Comparison of ENCODE assay signal across 10 cellular contexts in genomic region chr4:40183615-40184411, GRCh38. TPM values are rescaled to one million over a fixed set of nuclear protein-coding genes. Genes with fewer than 3 reads are reported as not detected.
DNase-seq lines count a peak whose midpoint lies in the region; ATAC-seq, FAIRE-seq and TF ChIP-seq lines count a peak whose summit lies in the region.
"Had no signal": no experiment of that assay in that cellular context is flagged by ENCODE, and none has a peak within 500 bp of the region (broad histone marks: within the 10 kb centered on the region; RNA-seq: fewer than 3 reads in every experiment).

No MANE protein-coding gene starts in this region.

- no peaks in the 10 kb centered on the region for H4K20me1 ChIP-seq in GM12878 (ENCODE audit: control insufficient read depth, insufficient read depth)

- H3K27me3 ChIP-seq in GM12878 (replicated peaks in 1 of 2; ENCODE audit: control insufficient read depth in 2 of 2, insufficient read depth in 2 of 2, low read length in 1 of 2), result no peaks in the 10 kb centered on the region

- POLR2A ChIA-PET in GM12878 (lab: Charles Lee), result interaction anchor here (0.6 to 7.3 kb wide), 11 partner anchors 9 to 436 kb away, joined by 3 to 102 read pairs (median 4); partner anchors contain the start of gene RHOH

- H3K27me3 Mint-ChIP-seq in activated T-cell treated with anti-CD3 and anti-CD28 coated beads, Interleukin-2, amount 50 U/mL, for 24 hours, result no peaks in the 10 kb centered on the region

- no peaks in the 10 kb centered on the region for H3K36me3 Mint-ChIP-seq in activated T-cell treated with anti-CD3 and anti-CD28 coated beads, Interleukin-2, amount 50 U/mL, for 24 hours (ENCODE audit: low read depth)
- no peaks in the 10 kb centered on the region for H3K36me3 Mint-ChIP-seq in stimulated activated effector memory CD8-positive, alpha-beta T cell treated with anti-CD3 and anti-CD28 coated beads, Interleukin-12 subunit alpha, Interleukin-12 subunit beta, amount 100 ng/mL, for 72 hours

- FAIRE-seq in GM12878 (lab: Jason Lieb, UNC), result no peak

- peak overlapping the region; percentile 45 for H2AFZ ChIP-seq in GM12878 (ENCODE audit: control insufficient read depth, low read depth, low read length)
- H2AFZ ChIP-seq: parathyroid adenoma had no signal

- WGBS in GM12878 (ENCODE audit: insufficient coverage, insufficient replicate concordance, low lambda C conversion rate, missing lambda C conversion rate), result 30% methylated on average over 12 of the region's 12 CpGs

- peak; percentile 48 for ATAC-seq in GM12878
- ATAC-seq in stimulated activated effector memory CD8-positive, alpha-beta T cell treated with anti-CD3 and anti-CD28 coated beads, Interleukin-12 subunit alpha, Interleukin-12 subunit beta, amount 100 ng/mL, for 72 hours, result peak; percentile 93

- TF ChIP-seq RAD21 in GM12878 (IDR thresholded peaks at IDR 0.05; ENCODE audit: insufficient read depth, low read depth, low read length), result 0 out of 2 replicates have a peak, but pooled peaks have one; percentile 1

- peak overlapping the region; percentile 89 for H3K27ac ChIP-seq in GM12878 (ENCODE audit: control insufficient read depth, insufficient read depth)
- H3K27ac ChIP-seq: parathyroid adenoma had no signal

- peak overlapping the region; percentile 54 for H3K9ac ChIP-seq in GM12878 (ENCODE audit: control insufficient read depth, insufficient read depth, low read length)
- H3K9ac ChIP-seq: parathyroid adenoma had no signal

- TSS peak; percentile 83 for BruUV-seq in GM12878 (replicated peaks; lab: Mats Ljungman, UMichigan)

- H3K36me3 ChIP-seq in GM12878 (ENCODE audit: control insufficient read depth in 2 of 2, insufficient read depth in 2 of 2, low read length in 1 of 2), result no peaks in the 10 kb centered on the region

- in situ Hi-C loops in GM12878 (cut with MboI), result loop anchor here (25.0 kb wide), 1 partner anchor 1372 kb away; the partner anchor contains the start of gene TLR1

- peaks cover 70% of the 10 kb centered on the region for H3K4me1 Mint-ChIP-seq in activated T-cell treated with anti-CD3 and anti-CD28 coated beads, Interleukin-2, amount 50 U/mL, for 24 hours (ENCODE audit: low read depth)
- peaks cover 20% of the 10 kb centered on the region for H3K4me1 Mint-ChIP-seq in stimulated activated effector memory CD8-positive, alpha-beta T cell treated with anti-CD3 and anti-CD28 coated beads, Interleukin-12 subunit alpha, Interleukin-12 subunit beta, amount 100 ng/mL, for 72 hours

- intact Hi-C loops in GM12878 (cut with micrococcal nuclease; ENCODE audit: unreplicated experiment), result loop anchor here (2.0 kb wide), 3 partner anchors 13 to 45 kb away; no protein-coding TSS in a partner anchor

- H3K27ac Mint-ChIP-seq in activated T-cell treated with anti-CD3 and anti-CD28 coated beads, Interleukin-2, amount 50 U/mL, for 24 hours, result peak overlapping the region; percentile 95
- H3K27ac Mint-ChIP-seq in stimulated activated effector memory CD8-positive, alpha-beta T cell treated with anti-CD3 and anti-CD28 coated beads, Interleukin-12 subunit alpha, Interleukin-12 subunit beta, amount 100 ng/mL, for 72 hours, result peak overlapping the region; percentile 45

- H3K4me2 ChIP-seq in GM12878 (ENCODE audit: control insufficient read depth, insufficient read depth), result peak overlapping the region; percentile 60

- no peak for TF ChIP-seq POLR2A in GM12878 (IDR thresholded peaks at IDR 0.05; ENCODE audit: low read depth, low read length)

- no peaks in the 10 kb centered on the region for H3K9me3 Mint-ChIP-seq in activated T-cell treated with anti-CD3 and anti-CD28 coated beads, Interleukin-2, amount 50 U/mL, for 24 hours
- no peaks in the 10 kb centered on the region for H3K9me3 Mint-ChIP-seq in stimulated activated effector memory CD8-positive, alpha-beta T cell treated with anti-CD3 and anti-CD28 coated beads, Interleukin-12 subunit alpha, Interleukin-12 subunit beta, amount 100 ng/mL, for 72 hours

- CTCF ChIA-PET in GM12878 (lab: Yijun Ruan, JAX), result interaction anchor here (1.0 to 11.5 kb wide), 13 partner anchors 11 to 143 kb away, joined by 3 to 121 read pairs (median 4); no protein-coding TSS in a partner anchor

- DNase-seq in activated T-cell treated with anti-CD3 and anti-CD28 coated beads, Interleukin-2, amount 50 U/mL, for 24 hours, result peak; percentile 57
- DNase-seq in activated T-cell treated with anti-CD3 and anti-CD28 coated beads for 4 hours, result no peak
- peak; percentile 25 for DNase-seq in MV-4-11 (lab: John Stamatoyannopoulos, UW)
- no peak for DNase-seq in GM12878 (ENCODE audit: low read depth, low spot score)
- DNase-seq in stimulated activated effector memory CD8-positive, alpha-beta T cell treated with anti-CD3 and anti-CD28 coated beads, Interleukin-12 subunit alpha, Interleukin-12 subunit beta, amount 100 ng/mL, for 72 hours (ENCODE audit: low spot score in 2 of 2), result peak in 1 of 2 donors; percentile 55
- no peak for DNase-seq in globus pallidus (ENCODE audit: low spot score)
- no peak for DNase-seq in GOT3 (lab: John Stamatoyannopoulos, UW)
- DNase-seq in stimulated activated naive CD4-positive, alpha-beta T cell (lab: John Stamatoyannopoulos, UW), result no peak
- DNase-seq: NCI-H1105 treated with DMSO at 0.1 percent for 48 hours had no signal

- no peaks in the 10 kb centered on the region for H3K9me3 ChIP-seq in GM12878 (replicated peaks; ENCODE audit: control insufficient read depth, insufficient read depth, low read length)

- RAD21 ChIA-PET in GM12878 (lab: Charles Lee; ENCODE audit: unreplicated experiment), result interaction anchor here (1.1 to 18.0 kb wide), 12 partner anchors 13 to 133 kb away, joined by 4 to 356 read pairs (median 34); partner anchors contain the start of genes N4BP2 and RHOH

- TF ChIP-seq CTCF in GM12878 (IDR thresholded peaks at IDR 0.05 in 2 of 3, conservative IDR thresholded peaks at IDR 0.05 in 1 of 3; ENCODE audit: control insufficient read depth in 2 of 3, extremely low read depth in 1 of 3, insufficient read depth in 1 of 3, low read depth in 3 of 3, low read length in 3 of 3), result no peak

- peaks cover 22% of the 10 kb centered on the region for H3K79me2 ChIP-seq in GM12878 (ENCODE audit: control insufficient read depth, insufficient read depth, low read length)
- H3K79me2 ChIP-seq: parathyroid adenoma had no signal

- TF ChIP-seq EP300 in GM12878 (IDR thresholded peaks at IDR 0.05; ENCODE audit: borderline replicate concordance in 1 of 2, control insufficient read depth in 1 of 2, low read depth in 2 of 2, low read length in 2 of 2), result 0 out of 4 replicates have a peak, but pooled peaks have one; percentile 17 to 25

- H3K4me3 ChIP-seq in GM12878, result no peak overlapping the region

- SMC1A ChIA-PET in GM12878 (lab: Charles Lee; ENCODE audit: uncharacterized antibody, unreplicated experiment), result interaction anchor here (1.0 to 20.3 kb wide), 15 partner anchors 9 to 133 kb away, joined by 3 to 374 read pairs (median 10); partner anchors contain the start of gene RHOH

- H3K4me1 ChIP-seq in GM12878 (ENCODE audit: control insufficient read depth, insufficient read depth, low read length), result peaks cover 41% of the 10 kb centered on the region
- H3K4me1 ChIP-seq: parathyroid adenoma had no signal

- peak overlapping the region; percentile 42 for H3K4me3 Mint-ChIP-seq in activated T-cell treated with anti-CD3 and anti-CD28 coated beads, Interleukin-2, amount 50 U/mL, for 24 hours
- H3K4me3 Mint-ChIP-seq in stimulated activated effector memory CD8-positive, alpha-beta T cell treated with anti-CD3 and anti-CD28 coated beads, Interleukin-12 subunit alpha, Interleukin-12 subunit beta, amount 100 ng/mL, for 72 hours, result peak overlapping the region; percentile 43

TF ChIP-seq in GM12878, 131 proteins besides CTCF, POLR2A, EP300 and RAD21 (continues in another document):
- TF ChIP-seq NFXL1 (IDR thresholded peaks at IDR 0.05; ENCODE audit: borderline replicate concordance) (no peak), CHD4 (IDR thresholded peaks at IDR 0.05) (no peak)

RNA-seq across cellular contexts. Expression of gene RHOH, which starts 13.0 kb away (rescaled TPM):
- total RNA-seq in GM12878 (2013; cell fraction: nucleolus; rRNA removed), result 89.6 and 93.8 TPM in 2 replicates
- total RNA-seq in GM12878 (2014; rRNA removed) (47.2 and 49.3 TPM in 2 replicates), GM12878 (2014; rRNA removed; fragmentation: Illumina TruSeq; extraction: Trizol) (46.5 and 48.1 TPM in 2 replicates), GM12878 (2021) (64.5 and 65.7 TPM in 2 replicates)
- 44.8 TPM for polyA plus RNA-seq in GM12878 (2011; ENCODE audit: low read depth)
- polyA plus RNA-seq in GM12878 (2011; rRNA removed) (120 and 128 TPM in 2 replicates), GM12878 (2014; fragmentation: Illumina TruSeq; extraction: Trizol) (51.9 and 67.1 TPM in 2 replicates), GM12878 (2014; fragmentation: Nextera tagmentation; extraction: Ambion mirVana) (10 to 100 TPM; 48.9 to 78.4 TPM), GM12878 (2014; rRNA removed) (48.4 and 49.5 TPM in 2 replicates), GM12878 (2016; fragmentation: Nextera tagmentation; extraction: Ambion mirVana) (10 to 100 TPM; 63.8 to 64.4 TPM)
- 117 and 119 TPM in 2 replicates for polyA plus RNA-seq in GM12878 (2011; cell fraction: cytosol; rRNA removed)
- 75.7 and 87.1 TPM in 2 replicates for polyA plus RNA-seq in GM12878 (2011; cell fraction: nucleus; rRNA removed)
- 56.8 and 82.4 TPM in 2 replicates for polyA plus RNA-seq in GM12878 (2012)
- polyA minus RNA-seq in GM12878 (2011; rRNA and poly(A)+ RNA removed), result 176 and 260 TPM in 2 replicates
- 56.8 and 63.4 TPM in 2 replicates for polyA minus RNA-seq in GM12878 (2011; cell fraction: cytosol; rRNA and poly(A)+ RNA removed)
- 91.3 and 105 TPM in 2 replicates for polyA minus RNA-seq in GM12878 (2011; cell fraction: nucleus; rRNA and poly(A)+ RNA removed)

Comparison
In these comparisons a context has a peak if more than half of its experiments do, and no peak if none do; other contexts are left out.
1. DNase-seq: peak in activated T-cell treated with anti-CD3 and anti-CD28 coated beads, Interleukin-2, amount 50 U/mL, for 24 hours (single experiment) and MV-4-11 (single experiment); none in activated T-cell treated with anti-CD3 and anti-CD28 coated beads for 4 hours (single experiment), GM12878 (single experiment), globus pallidus (single experiment), GOT3 (single experiment) and stimulated activated naive CD4-positive, alpha-beta T cell (0 of 6).